In the genomic region with DNA sequence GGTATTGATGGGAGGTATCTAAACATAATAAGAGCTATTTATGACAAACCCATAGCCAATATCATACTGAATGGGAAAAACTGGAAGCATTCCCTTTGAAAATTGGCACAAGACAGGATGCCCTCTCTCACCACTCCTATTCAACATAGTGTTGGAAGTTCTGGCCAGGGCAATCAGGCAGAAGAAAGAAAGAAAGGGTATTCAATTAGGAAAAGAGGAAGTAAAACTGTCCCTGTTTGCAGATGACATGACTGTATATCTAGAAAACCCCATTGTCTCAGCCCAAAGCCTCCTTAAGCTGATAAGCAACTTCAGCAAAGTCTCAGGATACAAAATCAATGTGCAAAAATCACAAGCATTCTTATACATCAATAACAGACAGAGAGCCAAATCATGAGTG, we compare ENCODE assay signal across 3 cellular contexts. TPM values are rescaled to one million over a fixed set of nuclear protein-coding genes. Genes with fewer than 3 reads are reported as not detected.
"Had no signal": no experiment of that assay in that cellular context is flagged by ENCODE, and none has a peak within 500 bp of the region (broad histone marks: within the 10 kb centered on the region; RNA-seq: fewer than 3 reads in every experiment).

No MANE protein-coding gene starts in this region.

RNA-seq across cellular contexts. Expression of gene ABCB4, which starts 6.3 kb away (rescaled TPM):
- total RNA-seq: lower lobe of right lung, lung microvascular endothelial cell had no signal
- polyA plus RNA-seq: keratinocyte had no signal
